Comparison of ENCODE assay signal across 1 cellular context in genomic region chr5:8865686-8866374, GRCh38.
TF ChIP-seq lines count a peak whose summit lies in the region.

No MANE protein-coding gene starts in this region.

TF ChIP-seq in H1, 55 proteins besides CTCF, POLR2A, EP300 and RAD21:
- TF ChIP-seq PHF8 (conservative IDR thresholded peaks at IDR 0.05; ENCODE audit: low read depth, low read length) (no peak), ZNF274 (IDR thresholded peaks at IDR 0.05; ENCODE audit: borderline replicate concordance, extremely low read depth, low read length) (no peak), SAP30 (IDR thresholded peaks at IDR 0.05; ENCODE audit: insufficient read depth, insufficient replicate concordance, low read length) (no peak), MAX (IDR thresholded peaks at IDR 0.05) (no peak), POU5F1 (IDR thresholded peaks at IDR 0.05; ENCODE audit: low read depth, low read length) (no peak)
TF ChIP-seq in H1: peak in this region for 0.
